ENCODE assay signal across 1 cellular context in genomic region chr17:47188799-47189731, GRCh38.
TF ChIP-seq lines count a peak whose summit lies in the region.

A gene with protein sequence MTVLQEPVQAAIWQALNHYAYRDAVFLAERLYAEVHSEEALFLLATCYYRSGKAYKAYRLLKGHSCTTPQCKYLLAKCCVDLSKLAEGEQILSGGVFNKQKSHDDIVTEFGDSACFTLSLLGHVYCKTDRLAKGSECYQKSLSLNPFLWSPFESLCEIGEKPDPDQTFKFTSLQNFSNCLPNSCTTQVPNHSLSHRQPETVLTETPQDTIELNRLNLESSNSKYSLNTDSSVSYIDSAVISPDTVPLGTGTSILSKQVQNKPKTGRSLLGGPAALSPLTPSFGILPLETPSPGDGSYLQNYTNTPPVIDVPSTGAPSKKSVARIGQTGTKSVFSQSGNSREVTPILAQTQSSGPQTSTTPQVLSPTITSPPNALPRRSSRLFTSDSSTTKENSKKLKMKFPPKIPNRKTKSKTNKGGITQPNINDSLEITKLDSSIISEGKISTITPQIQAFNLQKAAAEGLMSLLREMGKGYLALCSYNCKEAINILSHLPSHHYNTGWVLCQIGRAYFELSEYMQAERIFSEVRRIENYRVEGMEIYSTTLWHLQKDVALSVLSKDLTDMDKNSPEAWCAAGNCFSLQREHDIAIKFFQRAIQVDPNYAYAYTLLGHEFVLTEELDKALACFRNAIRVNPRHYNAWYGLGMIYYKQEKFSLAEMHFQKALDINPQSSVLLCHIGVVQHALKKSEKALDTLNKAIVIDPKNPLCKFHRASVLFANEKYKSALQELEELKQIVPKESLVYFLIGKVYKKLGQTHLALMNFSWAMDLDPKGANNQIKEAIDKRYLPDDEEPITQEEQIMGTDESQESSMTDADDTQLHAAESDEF (minus strand): TSS chr17:47189295. CDS start chr17:47189172, 123 bp downstream.

TF ChIP-seq in K562, 482 proteins besides CTCF, POLR2A, EP300 and RAD21 (continued from another document and continues in another):
- TF ChIP-seq, protein P1, sequence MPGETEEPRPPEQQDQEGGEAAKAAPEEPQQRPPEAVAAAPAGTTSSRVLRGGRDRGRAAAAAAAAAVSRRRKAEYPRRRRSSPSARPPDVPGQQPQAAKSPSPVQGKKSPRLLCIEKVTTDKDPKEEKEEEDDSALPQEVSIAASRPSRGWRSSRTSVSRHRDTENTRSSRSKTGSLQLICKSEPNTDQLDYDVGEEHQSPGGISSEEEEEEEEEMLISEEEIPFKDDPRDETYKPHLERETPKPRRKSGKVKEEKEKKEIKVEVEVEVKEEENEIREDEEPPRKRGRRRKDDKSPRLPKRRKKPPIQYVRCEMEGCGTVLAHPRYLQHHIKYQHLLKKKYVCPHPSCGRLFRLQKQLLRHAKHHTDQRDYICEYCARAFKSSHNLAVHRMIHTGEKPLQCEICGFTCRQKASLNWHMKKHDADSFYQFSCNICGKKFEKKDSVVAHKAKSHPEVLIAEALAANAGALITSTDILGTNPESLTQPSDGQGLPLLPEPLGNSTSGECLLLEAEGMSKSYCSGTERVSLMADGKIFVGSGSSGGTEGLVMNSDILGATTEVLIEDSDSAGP (CRISPR knock-in tag; IDR thresholded peaks at IDR 0.05), result 0 out of 2 replicates have a peak, but pooled peaks have one; percentile 25
- no peak for TF ChIP-seq ZNF586 (CRISPR knock-in tag; conservative IDR thresholded peaks at IDR 0.05)
- peak; percentile 89 for TF ChIP-seq SP1 (CRISPR knock-in tag; IDR thresholded peaks at IDR 0.05)
- TF ChIP-seq ZFX (CRISPR knock-in tag; IDR thresholded peaks at IDR 0.05), result peak; percentile 100
- peak; percentile 45 for TF ChIP-seq ZNF121 (CRISPR knock-in tag; conservative IDR thresholded peaks at IDR 0.05)
- TF ChIP-seq GABPB2 (CRISPR knock-in tag; conservative IDR thresholded peaks at IDR 0.05), result peak; percentile 62; the same call in 1 of the 2 replicates
- 0 out of 2 replicates have a peak, but pooled peaks have one; percentile 46 for TF ChIP-seq NBN (IDR thresholded peaks at IDR 0.05; ENCODE audit: low read depth)
- no peak for TF ChIP-seq STAT5A (IDR thresholded peaks at IDR 0.05; ENCODE audit: borderline replicate concordance, low read length)
- TF ChIP-seq ETV1 (tag; conservative IDR thresholded peaks at IDR 0.05; ENCODE audit: low read depth), result 0 out of 2 replicates have a peak, but pooled peaks have one; percentile 34
- TF ChIP-seq TAL1 (IDR thresholded peaks at IDR 0.05), result peak; percentile 74
- peak in 1 of 2 experiments; percentile 58; a peak in 1 of 4 replicates for TF ChIP-seq ZMIZ1 (IDR thresholded peaks at IDR 0.05; ENCODE audit: low read depth in 2 of 2, low read length in 2 of 2)
- TF ChIP-seq ERF (CRISPR knock-in tag; IDR thresholded peaks at IDR 0.05), result 0 out of 2 replicates have a peak, but pooled peaks have one; percentile 49
- TF ChIP-seq NEUROD1 (IDR thresholded peaks at IDR 0.05; ENCODE audit: borderline replicate concordance, low read depth, low read length, partially characterized antibody), result peak; percentile 31
- no peak for TF ChIP-seq ZNF384 (IDR thresholded peaks at IDR 0.05; ENCODE audit: low read depth, low read length)
- TF ChIP-seq ZNF592 (IDR thresholded peaks at IDR 0.05), result peak; percentile 73
- TF ChIP-seq DDX20 (tag; IDR thresholded peaks at IDR 0.05; ENCODE audit: low read depth), result no peak
- peak in 1 of 2 experiments; percentile 56; a peak in 2 of 4 replicates for TF ChIP-seq SRF (CRISPR knock-in tag; IDR thresholded peaks at IDR 0.05)
- TF ChIP-seq FOXP4 (CRISPR knock-in tag; IDR thresholded peaks at IDR 0.05; ENCODE audit: borderline replicate concordance), result peak; percentile 98
- no peak for TF ChIP-seq CHD1 (IDR thresholded peaks at IDR 0.05; ENCODE audit: low read length)
- peak; percentile 69 for TF ChIP-seq POLR2H (tag; IDR thresholded peaks at IDR 0.05; ENCODE audit: low read depth)
- peak; percentile 65 for TF ChIP-seq TAF9B (IDR thresholded peaks at IDR 0.05; ENCODE audit: partially characterized antibody)
- TF ChIP-seq, protein P2, sequence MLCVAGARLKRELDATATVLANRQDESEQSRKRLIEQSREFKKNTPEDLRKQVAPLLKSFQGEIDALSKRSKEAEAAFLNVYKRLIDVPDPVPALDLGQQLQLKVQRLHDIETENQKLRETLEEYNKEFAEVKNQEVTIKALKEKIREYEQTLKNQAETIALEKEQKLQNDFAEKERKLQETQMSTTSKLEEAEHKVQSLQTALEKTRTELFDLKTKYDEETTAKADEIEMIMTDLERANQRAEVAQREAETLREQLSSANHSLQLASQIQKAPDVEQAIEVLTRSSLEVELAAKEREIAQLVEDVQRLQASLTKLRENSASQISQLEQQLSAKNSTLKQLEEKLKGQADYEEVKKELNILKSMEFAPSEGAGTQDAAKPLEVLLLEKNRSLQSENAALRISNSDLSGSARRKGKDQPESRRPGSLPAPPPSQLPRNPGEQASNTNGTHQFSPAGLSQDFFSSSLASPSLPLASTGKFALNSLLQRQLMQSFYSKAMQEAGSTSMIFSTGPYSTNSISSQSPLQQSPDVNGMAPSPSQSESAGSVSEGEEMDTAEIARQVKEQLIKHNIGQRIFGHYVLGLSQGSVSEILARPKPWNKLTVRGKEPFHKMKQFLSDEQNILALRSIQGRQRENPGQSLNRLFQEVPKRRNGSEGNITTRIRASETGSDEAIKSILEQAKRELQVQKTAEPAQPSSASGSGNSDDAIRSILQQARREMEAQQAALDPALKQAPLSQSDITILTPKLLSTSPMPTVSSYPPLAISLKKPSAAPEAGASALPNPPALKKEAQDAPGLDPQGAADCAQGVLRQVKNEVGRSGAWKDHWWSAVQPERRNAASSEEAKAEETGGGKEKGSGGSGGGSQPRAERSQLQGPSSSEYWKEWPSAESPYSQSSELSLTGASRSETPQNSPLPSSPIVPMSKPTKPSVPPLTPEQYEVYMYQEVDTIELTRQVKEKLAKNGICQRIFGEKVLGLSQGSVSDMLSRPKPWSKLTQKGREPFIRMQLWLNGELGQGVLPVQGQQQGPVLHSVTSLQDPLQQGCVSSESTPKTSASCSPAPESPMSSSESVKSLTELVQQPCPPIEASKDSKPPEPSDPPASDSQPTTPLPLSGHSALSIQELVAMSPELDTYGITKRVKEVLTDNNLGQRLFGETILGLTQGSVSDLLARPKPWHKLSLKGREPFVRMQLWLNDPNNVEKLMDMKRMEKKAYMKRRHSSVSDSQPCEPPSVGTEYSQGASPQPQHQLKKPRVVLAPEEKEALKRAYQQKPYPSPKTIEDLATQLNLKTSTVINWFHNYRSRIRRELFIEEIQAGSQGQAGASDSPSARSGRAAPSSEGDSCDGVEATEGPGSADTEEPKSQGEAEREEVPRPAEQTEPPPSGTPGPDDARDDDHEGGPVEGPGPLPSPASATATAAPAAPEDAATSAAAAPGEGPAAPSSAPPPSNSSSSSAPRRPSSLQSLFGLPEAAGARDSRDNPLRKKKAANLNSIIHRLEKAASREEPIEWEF (CRISPR knock-in tag; IDR thresholded peaks at IDR 0.05), result no peak
- peak; percentile 8; the same call in 1 of the 2 replicates for TF ChIP-seq SMARCE1 (IDR thresholded peaks at IDR 0.05)
- no peak for TF ChIP-seq TCF7L2 (IDR thresholded peaks at IDR 0.05; ENCODE audit: low read depth, low read length)
- TF ChIP-seq NFXL1 (CRISPR knock-in tag; IDR thresholded peaks at IDR 0.05), result no peak
- TF ChIP-seq ATF4 (CRISPR knock-in tag; IDR thresholded peaks at IDR 0.05), result no peak
- 0 out of 2 replicates have a peak, but pooled peaks have one; percentile 31 for TF ChIP-seq CBX5 (IDR thresholded peaks at IDR 0.05; ENCODE audit: borderline replicate concordance, low read depth)
- TF ChIP-seq TFAP4 (CRISPR knock-in tag; IDR thresholded peaks at IDR 0.05; ENCODE audit: borderline replicate concordance), result peak; percentile 76; the same call in 1 of the 2 replicates
- TF ChIP-seq, protein P3, sequence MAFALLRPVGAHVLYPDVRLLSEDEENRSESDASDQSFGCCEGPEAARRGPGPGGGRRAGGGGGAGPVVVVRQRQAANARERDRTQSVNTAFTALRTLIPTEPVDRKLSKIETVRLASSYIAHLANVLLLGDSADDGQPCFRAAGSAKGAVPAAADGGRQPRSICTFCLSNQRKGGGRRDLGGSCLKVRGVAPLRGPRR (CRISPR knock-in tag; IDR thresholded peaks at IDR 0.05), result no peak
- 0 out of 2 replicates have a peak, but pooled peaks have one; percentile 24 for TF ChIP-seq RFX5 (IDR thresholded peaks at IDR 0.05; ENCODE audit: low read depth, low read length)
